19 cellular contexts compared by ENCODE assay signal in genomic region chr9:136521541-136521940, GRCh38. TPM values are rescaled to one million over a fixed set of nuclear protein-coding genes. Genes with fewer than 3 reads are reported as not detected.
DNase-seq lines count a peak whose midpoint lies in the region; ATAC-seq, FAIRE-seq and TF ChIP-seq lines count a peak whose summit lies in the region.
"Had no signal": no experiment of that assay in that cellular context is flagged by ENCODE, and none has a peak within 500 bp of the region (broad histone marks: within the 10 kb centered on the region; RNA-seq: fewer than 3 reads in every experiment).

No MANE protein-coding gene starts in this region.

- peaks cover 0 to 66% of the 10 kb centered on the region in 2 experiments; a peak in 2 of 5 replicates for H3K4me1 ChIP-seq in K562 (replicated peaks in 1 of 2; ENCODE audit: control insufficient read depth in 2 of 2, insufficient read depth in 2 of 2, low read length in 2 of 2)
- no peaks in the 10 kb centered on the region for H3K4me1 ChIP-seq in breast epithelium
- H3K4me1 ChIP-seq: BE2C had no signal

- no peak for FAIRE-seq in K562 (lab: Jason Lieb, UNC)
- FAIRE-seq: endometrium had no signal

- no peaks in the 10 kb centered on the region for H3K9me3 ChIP-seq in K562 (replicated peaks; ENCODE audit: control insufficient read depth, insufficient read depth, low read depth, low read length)
- H3K9me3 ChIP-seq in breast epithelium = no peaks in the 10 kb centered on the region
- H3K9me3 ChIP-seq: BE2C, tibial nerve had no signal

- no peak overlapping the region for H3K27ac ChIP-seq in K562 (ENCODE audit: extremely low read depth, low read depth, low read length)
- H3K27ac ChIP-seq in breast epithelium = peak overlapping the region in 1 of 2 donors; percentile 11
- H3K27ac ChIP-seq: GM23248, KMS-11 had no signal

- intact Hi-C loops in K562 (cut with micrococcal nuclease) = no loop called here
- intact Hi-C loops in breast epithelium (cut with DNase I; ENCODE audit: low total_unique reads) = no loop called here

- TF ChIP-seq RAD21 in K562 (CRISPR knock-in tag; conservative IDR thresholded peaks at IDR 0.05 in 1 of 2, IDR thresholded peaks at IDR 0.05 in 1 of 2) = no peak

- no peak overlapping the region for H3K4me3 ChIP-seq in K562
- H3K4me3 ChIP-seq in breast epithelium = no peak overlapping the region
- H3K4me3 ChIP-seq: GM23248, tibial nerve had no signal

- no peaks in the 10 kb centered on the region for H3K79me2 ChIP-seq in K562 (ENCODE audit: control insufficient read depth, insufficient read depth, low read length)

- H3K9ac ChIP-seq in K562 (ENCODE audit: insufficient read depth in 1 of 2, low read depth in 2 of 2, low read length in 2 of 2) = peak overlapping the region in 1 of 2 experiments; percentile 68; a peak in 2 of 4 replicates
- H3K9ac ChIP-seq: GM23248, KMS-11 had no signal

- peaks cover 18% of the 10 kb centered on the region for H3K36me3 Mint-ChIP-seq in stimulated activated memory B cell treated with anti-CD40 and anti-IgM and Interleukin-4, amounts not matched to agents 10 μg/mL and 1 μg/mL and 100 μg/mL, for 72 hours

- no peak overlapping the region for H3K4me3 Mint-ChIP-seq in stimulated activated memory B cell treated with anti-CD40 and anti-IgM and Interleukin-4, amounts not matched to agents 10 μg/mL and 1 μg/mL and 100 μg/mL, for 72 hours
- H3K4me3 Mint-ChIP-seq: central memory CD8-positive, alpha-beta T cell; naive thymus-derived CD8-positive, alpha-beta T cell had no signal

- no peak overlapping the region for H2AFZ ChIP-seq in K562 (ENCODE audit: low read depth, low read length)
- H2AFZ ChIP-seq: GM23248 had no signal

- CTCF ChIA-PET in K562 (lab: Yijun Ruan, JAX; ENCODE audit: low intra/inter-chr PET ratio) = no interaction called here

- no peaks in the 10 kb centered on the region for H3K27me3 Mint-ChIP-seq in stimulated activated memory B cell treated with anti-CD40 and anti-IgM and Interleukin-4, amounts not matched to agents 10 μg/mL and 1 μg/mL and 100 μg/mL, for 72 hours
- H3K27me3 Mint-ChIP-seq: central memory CD8-positive, alpha-beta T cell; naive thymus-derived CD8-positive, alpha-beta T cell had no signal

- DNase-seq in NOMO-1 (lab: John Stamatoyannopoulos, UW; ENCODE audit: unreplicated experiment in 2 of 2) (peak; percentile 21 to 53), K562 (ENCODE audit: extremely low read depth in 1 of 4, low spot score in 3 of 4) (no peak), left lobe of liver (ENCODE audit: low spot score) (no peak), AML-193 (lab: John Stamatoyannopoulos, UW) (no peak), breast epithelium (ENCODE audit: low spot score in 2 of 2) (no peak)
- DNase-seq in activated CD4-positive, alpha-beta T cell treated with anti-CD3 and anti-CD28 coated beads, Interleukin-2, amount 50 U/mL, for 4 hours = no peak
- DNase-seq: BE2C; GM23248; naive thymus-derived CD8-positive, alpha-beta T cell; NCI-H1092; posterior cingulate gyrus had no signal

- H3K36me3 ChIP-seq in K562 (ENCODE audit: control insufficient read depth, insufficient read depth, low read length) (peaks cover 24% of the 10 kb centered on the region; the same call in 1 of the 3 replicates), breast epithelium (no peaks in the 10 kb centered on the region)
- H3K36me3 ChIP-seq: BE2C had no signal

- H3K9me3 Mint-ChIP-seq in stimulated activated memory B cell treated with anti-CD40 and anti-IgM and Interleukin-4, amounts not matched to agents 10 μg/mL and 1 μg/mL and 100 μg/mL, for 72 hours = no peaks in the 10 kb centered on the region
- H3K9me3 Mint-ChIP-seq: activated T-helper 2 cell treated with anti-CD3 and anti-CD28 coated beads, Interferon-gamma antibody, Interleukin-2, Interleukin-4, amounts not matched to agents 10 μg/mL and 5 μg/mL and 100 μg/mL, durations not matched to agents 14 hours and 24 hours and 36 hours; central memory CD8-positive, alpha-beta T cell; naive thymus-derived CD8-positive, alpha-beta T cell had no signal

- H3K27me3 ChIP-seq in K562 (ENCODE audit: control insufficient read depth in 2 of 2, insufficient read depth in 2 of 2, low read length in 2 of 2) (no peaks in the 10 kb centered on the region), breast epithelium (no peaks in the 10 kb centered on the region)
- H3K27me3 ChIP-seq: BE2C, tibial nerve had no signal

- TF ChIP-seq POLR2A in K562 (conservative IDR thresholded peaks at IDR 0.05) (no peak), breast epithelium (IDR thresholded peaks at IDR 0.05) (no peak)

- H3K9me1 ChIP-seq in K562 (ENCODE audit: control insufficient read depth, insufficient read depth, low read length) = no peaks in the 10 kb centered on the region

- H3K4me1 Mint-ChIP-seq in stimulated activated memory B cell treated with anti-CD40 and anti-IgM and Interleukin-4, amounts not matched to agents 10 μg/mL and 1 μg/mL and 100 μg/mL, for 72 hours = peaks cover 4% of the 10 kb centered on the region
- H3K4me1 Mint-ChIP-seq: central memory CD8-positive, alpha-beta T cell had no signal

- H3K27ac Mint-ChIP-seq in stimulated activated memory B cell treated with anti-CD40 and anti-IgM and Interleukin-4, amounts not matched to agents 10 μg/mL and 1 μg/mL and 100 μg/mL, for 72 hours = peak overlapping the region; percentile 35
- H3K27ac Mint-ChIP-seq: activated T-helper 2 cell treated with anti-CD3 and anti-CD28 coated beads, Interferon-gamma antibody, Interleukin-2, Interleukin-4, amounts not matched to agents 10 μg/mL and 5 μg/mL and 100 μg/mL, durations not matched to agents 14 hours and 24 hours and 36 hours; naive thymus-derived CD8-positive, alpha-beta T cell had no signal

- peak; percentile 42 for ATAC-seq in K562
- peak; percentile 6 for ATAC-seq in left lobe of liver
- peak; percentile 34 for ATAC-seq in stimulated activated memory B cell treated with anti-CD40 and anti-IgM and Interleukin-4, amounts not matched to agents 10 μg/mL and 1 μg/mL and 100 μg/mL, for 72 hours
- no peak for ATAC-seq in GM19395 (IDR thresholded peaks at IDR 0.05; ENCODE audit: unreplicated experiment)
- ATAC-seq: naive thymus-derived CD8-positive, alpha-beta T cell; Panc1 had no signal

- WGBS in K562 (ENCODE audit: insufficient coverage, low coverage, missing lambda C conversion rate) = 69% methylated on average over 9 of the region's 10 CpGs

- no peak for TF ChIP-seq EP300 in K562 (IDR thresholded peaks at IDR 0.05; ENCODE audit: low read length)

- H3K4me2 ChIP-seq in K562 (ENCODE audit: insufficient read depth, low read length) = no peak overlapping the region
- H3K4me2 ChIP-seq: KMS-11 had no signal

- no TSS peak for BruUV-seq in K562 (replicated peaks; lab: Mats Ljungman, UMichigan)

- POLR2A ChIA-PET in K562 (lab: Yijun Ruan, JAX) = interaction anchor here (0.6 kb wide), 1 partner anchor 30 kb away, joined by 5 read pairs; no protein-coding TSS in a partner anchor

- in situ Hi-C loops in K562 (cut with MboI) = no loop called here

- TF ChIP-seq CTCF in K562 (IDR thresholded peaks at IDR 0.05 in 2 of 3, conservative IDR thresholded peaks at IDR 0.05 in 1 of 3; ENCODE audit: insufficient read depth in 2 of 3, low read depth in 1 of 3, low read length in 3 of 3) (no peak), breast epithelium (IDR thresholded peaks at IDR 0.05) (no peak)

- H4K20me1 ChIP-seq in K562 (replicated peaks; ENCODE audit: control insufficient read depth, insufficient read depth, low read length) = no peaks in the 10 kb centered on the region

RNA-seq across cellular contexts. Expression of gene NOTCH1, which starts 24.3 kb away (rescaled TPM):
- total RNA-seq in K562 (2011; cell fraction: chromatin; rRNA removed; ENCODE audit: low replicate concordance) = 19.9 and 65.7 TPM in 2 replicates
- total RNA-seq in K562 (2011; cell fraction: nucleolus; rRNA removed) = 52.4 and 65.7 TPM in 2 replicates
- 25.2 and 35.0 TPM in 2 replicates for total RNA-seq in K562 (2011; cell fraction: nucleoplasm; rRNA removed)
- total RNA-seq in K562 (2014; rRNA removed) (7.1 and 12.0 TPM in 2 replicates), K562 (2014; rRNA removed; fragmentation: Illumina TruSeq; extraction: Trizol) (0.69 and 0.73 TPM in 2 replicates), K562 (2015; rRNA removed; fragmentation: Illumina TruSeq; extraction: Trizol) (2.3 and 2.8 TPM in 2 replicates), K562 (2021) (26.7 and 31.4 TPM in 2 replicates), left lobe of liver (31.9 TPM), breast epithelium (10 to 100 TPM; 12.6 to 33.8 (median 21.1) TPM)
- polyA plus RNA-seq in K562 (2011; rRNA removed) (1.2 and 2.2 TPM in 2 replicates), K562 (2014; fragmentation: Illumina TruSeq; extraction: Trizol) (2.6 and 6.3 TPM in 2 replicates), K562 (2014; fragmentation: Nextera tagmentation; extraction: Ambion mirVana) (under 1 TPM; 0.03 to 0.04 TPM), K562 (2014; rRNA removed) (8.2 and 8.6 TPM in 2 replicates)
- 2.9 and 4.9 TPM in 2 replicates for polyA plus RNA-seq in K562 (2011; cell fraction: cytosol; rRNA removed)
- polyA plus RNA-seq in K562 (2011; cell fraction: nucleus; rRNA removed) = 13.3 and 22.9 TPM in 2 replicates
- 10.2 and 14.1 TPM in 2 replicates for polyA plus RNA-seq in K562 (2012)
- polyA minus RNA-seq in K562 (2011; rRNA and poly(A)+ RNA removed) = 2.0 and 2.8 TPM in 2 replicates
- 35.0 and 45.4 TPM in 2 replicates for polyA minus RNA-seq in K562 (2011; cell fraction: cytosol; rRNA and poly(A)+ RNA removed)
- polyA minus RNA-seq in K562 (2011; cell fraction: nucleus; rRNA and poly(A)+ RNA removed) = 15.9 and 18.9 TPM in 2 replicates

RNA-seq across cellular contexts. Expression of gene SEC16A, which starts 38.7 kb away (rescaled TPM):
- total RNA-seq in K562 (2011; cell fraction: chromatin; rRNA removed; ENCODE audit: low replicate concordance) = 131 and 191 TPM in 2 replicates
- total RNA-seq in K562 (2011; cell fraction: nucleolus; rRNA removed) = 87.9 and 99.6 TPM in 2 replicates
- 87.4 and 93.4 TPM in 2 replicates for total RNA-seq in K562 (2011; cell fraction: nucleoplasm; rRNA removed)
- total RNA-seq in K562 (2014; rRNA removed) (17.1 and 20.1 TPM in 2 replicates), K562 (2014; rRNA removed; fragmentation: Illumina TruSeq; extraction: Trizol) (9.1 and 9.3 TPM in 2 replicates), K562 (2015; rRNA removed; fragmentation: Illumina TruSeq; extraction: Trizol) (8.7 and 11.1 TPM in 2 replicates), K562 (2021) (56.1 and 62.8 TPM in 2 replicates), left lobe of liver (71.8 TPM), breast epithelium (10 to 100 TPM; 41.9 to 55.1 (median 42.9) TPM)
- polyA plus RNA-seq in K562 (2011; rRNA removed) (14.0 and 25.1 TPM in 2 replicates), K562 (2014; fragmentation: Illumina TruSeq; extraction: Trizol) (44.6 and 47.6 TPM in 2 replicates), K562 (2014; fragmentation: Nextera tagmentation; extraction: Ambion mirVana) (10 to 100 TPM in 1 of 2 experiments, 1 to 10 TPM in 1; 8.3 to 12.0 TPM), K562 (2014; rRNA removed) (30.9 and 32.2 TPM in 2 replicates)
- 14.1 and 19.3 TPM in 2 replicates for polyA plus RNA-seq in K562 (2011; cell fraction: cytosol; rRNA removed)
- 83.4 and 92.4 TPM in 2 replicates for polyA plus RNA-seq in K562 (2011; cell fraction: nucleus; rRNA removed)
- 40.9 and 50.7 TPM in 2 replicates for polyA plus RNA-seq in K562 (2012)
- 9.3 and 13.0 TPM in 2 replicates for polyA minus RNA-seq in K562 (2011; rRNA and poly(A)+ RNA removed)
- polyA minus RNA-seq in K562 (2011; cell fraction: cytosol; rRNA and poly(A)+ RNA removed) = 32.1 and 45.6 TPM in 2 replicates
- 19.7 and 31.5 TPM in 2 replicates for polyA minus RNA-seq in K562 (2011; cell fraction: nucleus; rRNA and poly(A)+ RNA removed)

Comparison
In these comparisons a context has a peak if more than half of its experiments do, and no peak if none do; other contexts are left out.
1. DNase-seq: peak in NOMO-1 (2 of 2); none in K562 (0 of 4), left lobe of liver (single experiment), activated CD4-positive, alpha-beta T cell treated with anti-CD3 and anti-CD28 coated beads, Interleukin-2, amount 50 U/mL, for 4 hours (0 of 2), AML-193 (0 of 2) and breast epithelium (0 of 2).